In genomic region chr21:34889287-34889536, GRCh38 we compare ENCODE assay signal across 8 cellular contexts.
DNase-seq lines count a peak whose midpoint lies in the region; ATAC-seq and TF ChIP-seq lines count a peak whose summit lies in the region.

No MANE protein-coding gene starts in this region.

- no peak for TF ChIP-seq POLR2A in transverse colon (IDR thresholded peaks at IDR 0.05)

- peaks cover 51% of the 10 kb centered on the region for H3K4me1 Mint-ChIP-seq in activated CD4-positive, alpha-beta T cell treated with anti-CD3 and anti-CD28 coated beads, Interleukin-2, amount 10 ng/mL, durations not matched to agents 7 days and 5 days
- peaks cover 20 to 29% of the 10 kb centered on the region in 2 donors for H3K4me1 Mint-ChIP-seq in effector memory CD8-positive, alpha-beta T cell (ENCODE audit: low read depth in 2 of 2)

- peak overlapping the region; percentile 84 for H3K4me3 Mint-ChIP-seq in activated CD4-positive, alpha-beta T cell treated with anti-CD3 and anti-CD28 coated beads, Interleukin-2, amount 10 ng/mL, durations not matched to agents 7 days and 5 days
- peak overlapping the region; percentile 86 to 87 for H3K4me3 Mint-ChIP-seq in effector memory CD8-positive, alpha-beta T cell

- no peaks in the 10 kb centered on the region for H3F3A ChIP-seq in Loucy (ENCODE audit: low read depth)

- peaks cover 56% of the 10 kb centered on the region for H3K4me1 ChIP-seq in Loucy (ENCODE audit: insufficient read depth, low read length, poor library complexity, severe bottlenecking)
- H3K4me1 ChIP-seq in mucosa of stomach (ENCODE audit: control insufficient read depth, insufficient read depth, low read length) = no peaks in the 10 kb centered on the region
- H3K4me1 ChIP-seq in transverse colon = peaks cover 0 to 40% (median 17%) of the 10 kb centered on the region in 4 donors

- ATAC-seq in GM21423 (IDR thresholded peaks at IDR 0.05; ENCODE audit: unreplicated experiment) (peak; percentile 11), GM21528 (IDR thresholded peaks at IDR 0.05; ENCODE audit: low FRiP score, unreplicated experiment) (no peak)
- ATAC-seq in effector memory CD8-positive, alpha-beta T cell (replicated peaks) = peak; percentile 3

- TF ChIP-seq CTCF in Loucy (conservative IDR thresholded peaks at IDR 0.05; ENCODE audit: low read length) (no peak), transverse colon (IDR thresholded peaks at IDR 0.05) (no peak)

- H3K9me3 ChIP-seq in Loucy (ENCODE audit: insufficient read depth, low read depth, low read length) (no peaks in the 10 kb centered on the region), mucosa of stomach (ENCODE audit: control insufficient read depth, low read length) (no peaks in the 10 kb centered on the region), transverse colon (no peaks in the 10 kb centered on the region)

- H3K4me2 ChIP-seq in Loucy (ENCODE audit: low read depth, low read length, poor library complexity, severe bottlenecking) = peak overlapping the region; percentile 94

- H2AFZ ChIP-seq in Loucy (ENCODE audit: low read length) = no peak overlapping the region

- peak overlapping the region; percentile 95 to 99 (median 97) for H3K27ac ChIP-seq in transverse colon

- in situ Hi-C loops in transverse colon (cut with MboI; ENCODE audit: low pct_ligation_motif_present in 1 of 4, low pct_unique_long_range_greater_than_20kb in 1 of 4, low sequenced_read_pairs in 3 of 4) = loop anchor here in 3 of 4 donors (10.0 to 25.0 kb wide), 4 partner anchors 144 to 1048 kb away; no protein-coding TSS in a partner anchor

- peaks cover 5% of the 10 kb centered on the region for H3K27me3 ChIP-seq in Loucy (ENCODE audit: insufficient read depth, low read length, poor library complexity, severe bottlenecking)
- peaks cover 5% of the 10 kb centered on the region for H3K27me3 ChIP-seq in mucosa of stomach (ENCODE audit: control insufficient read depth, insufficient read depth, low read length)
- H3K27me3 ChIP-seq in transverse colon = peaks cover 55% of the 10 kb centered on the region

- DNase-seq in Ammon's horn (ENCODE audit: low spot score) (peak; percentile 14), transverse colon (peak; percentile 50)
- DNase-seq in activated CD4-positive, alpha-beta T cell treated with anti-CD3 and anti-CD28 coated beads, Interleukin-2, amount 10 ng/mL, durations not matched to agents 7 days and 5 days = peak; percentile 41
- DNase-seq in effector memory CD8-positive, alpha-beta T cell = peak; percentile 40 to 54 (median 45)

- POLR2A ChIA-PET in activated CD4-positive, alpha-beta T cell treated with anti-CD3 and anti-CD28 coated beads, Interleukin-2, amount 10 ng/mL, durations not matched to agents 7 days and 5 days (lab: Charles Lee) = interaction anchor here (3.0 kb wide), 1 partner anchor 159 kb away, joined by 11 read pairs; no protein-coding TSS in a partner anchor

- no peak for TF ChIP-seq EP300 in transverse colon (IDR thresholded peaks at IDR 0.05; ENCODE audit: low read depth)

- peaks cover 77% of the 10 kb centered on the region for H4K20me1 ChIP-seq in Loucy (ENCODE audit: insufficient read depth, low read length, poor library complexity, severe bottlenecking)

- no CpG with 5 or more reads among the region's 31 CpGs for WGBS in transverse colon (ENCODE audit: low coverage in 1 of 2), 2 donors

- no peaks in the 10 kb centered on the region for H3K27me3 Mint-ChIP-seq in activated CD4-positive, alpha-beta T cell treated with anti-CD3 and anti-CD28 coated beads, Interleukin-2, amount 10 ng/mL, durations not matched to agents 7 days and 5 days
- H3K27me3 Mint-ChIP-seq in effector memory CD8-positive, alpha-beta T cell = no peaks in the 10 kb centered on the region

- H3K4me3 ChIP-seq in Loucy (ENCODE audit: low read length, poor library complexity, severe bottlenecking) = peak overlapping the region; percentile 80
- H3K4me3 ChIP-seq in mucosa of stomach (ENCODE audit: low read length) = peak overlapping the region; percentile 33
- H3K4me3 ChIP-seq in transverse colon = peak overlapping the region; percentile 71 to 86 (median 74)

- H3K36me3 ChIP-seq in Loucy (ENCODE audit: insufficient read depth, low read length) = peaks cover 33% of the 10 kb centered on the region; the same call in 1 of the 2 replicates
- H3K36me3 ChIP-seq in mucosa of stomach (ENCODE audit: control insufficient read depth, insufficient read depth, low read length) = no peaks in the 10 kb centered on the region
- no peaks in the 10 kb centered on the region for H3K36me3 ChIP-seq in transverse colon

- peaks cover 100% of the 10 kb centered on the region for H3K79me2 ChIP-seq in Loucy (ENCODE audit: insufficient read depth, low read length)

- peak overlapping the region; percentile 93 for H3K27ac Mint-ChIP-seq in activated CD4-positive, alpha-beta T cell treated with anti-CD3 and anti-CD28 coated beads, Interleukin-2, amount 10 ng/mL, durations not matched to agents 7 days and 5 days
- peak overlapping the region; percentile 75 to 82 for H3K27ac Mint-ChIP-seq in effector memory CD8-positive, alpha-beta T cell

- H3K9me3 Mint-ChIP-seq in activated CD4-positive, alpha-beta T cell treated with anti-CD3 and anti-CD28 coated beads, Interleukin-2, amount 10 ng/mL, durations not matched to agents 7 days and 5 days = no peaks in the 10 kb centered on the region
- no peaks in the 10 kb centered on the region for H3K9me3 Mint-ChIP-seq in effector memory CD8-positive, alpha-beta T cell

- H3K36me3 Mint-ChIP-seq in activated CD4-positive, alpha-beta T cell treated with anti-CD3 and anti-CD28 coated beads, Interleukin-2, amount 10 ng/mL, durations not matched to agents 7 days and 5 days (ENCODE audit: low read depth) = peaks cover 19% of the 10 kb centered on the region
- H3K36me3 Mint-ChIP-seq in effector memory CD8-positive, alpha-beta T cell (ENCODE audit: insufficient read depth) = peaks cover 44% of the 10 kb centered on the region

- intact Hi-C loops in transverse colon (cut with DNase I; ENCODE audit: low total_unique reads) = loop anchor here (10.0 kb wide), 2 partner anchors 94 to 144 kb away; no protein-coding TSS in a partner anchor

- CTCF ChIA-PET in activated CD4-positive, alpha-beta T cell treated with anti-CD3 and anti-CD28 coated beads, Interleukin-2, amount 10 ng/mL, durations not matched to agents 7 days and 5 days (lab: Charles Lee) = interaction anchor here (0.5 to 3.2 kb wide), 40 partner anchors 9 to 1601 kb away, joined by 3 to 27 read pairs (median 5); no protein-coding TSS in a partner anchor

- no peaks in the 10 kb centered on the region for H3K9me2 ChIP-seq in Loucy (replicated peaks; ENCODE audit: low read depth, low read length)

- H3K9ac ChIP-seq in Loucy (ENCODE audit: low read depth, low read length, poor library complexity, severe bottlenecking) (peak overlapping the region; percentile 78), mucosa of stomach (ENCODE audit: low read length) (peak overlapping the region; percentile 91)
